1 cellular context compared by ENCODE assay signal in genomic region chr1:169586395-169587255, GRCh38.
TF ChIP-seq lines count a peak whose summit lies in the region.

F5 (minus strand) TSS chr1:169586481; CDS start chr1:169586386, 95 bp downstream.

TF ChIP-seq in HepG2, 621 proteins besides CTCF, POLR2A, EP300 and RAD21 (continued from another document and continues in another):
- no peak for TF ChIP-seq ZBTB49 (CRISPR knock-in tag; IDR thresholded peaks at IDR 0.05; ENCODE audit: borderline replicate concordance)
- TF ChIP-seq ZNF512B (CRISPR knock-in tag; IDR thresholded peaks at IDR 0.05; ENCODE audit: borderline replicate concordance): no peak; the same call in 1 of the 2 replicates
- no peak for TF ChIP-seq PLSCR1 (CRISPR knock-in tag; IDR thresholded peaks at IDR 0.05; ENCODE audit: borderline replicate concordance)
- peak; percentile 93 for TF ChIP-seq KAT7 (CRISPR knock-in tag; IDR thresholded peaks at IDR 0.05; ENCODE audit: borderline replicate concordance)
- TF ChIP-seq ZNF768 (CRISPR knock-in tag; IDR thresholded peaks at IDR 0.05): peak; percentile 95
- no peak for TF ChIP-seq SIN3A (IDR thresholded peaks at IDR 0.05; ENCODE audit: borderline replicate concordance, low read depth, low read length)
- TF ChIP-seq ZNF275 (CRISPR knock-in tag; IDR thresholded peaks at IDR 0.05; ENCODE audit: borderline replicate concordance): no peak
- TF ChIP-seq ZSCAN22 (CRISPR knock-in tag; IDR thresholded peaks at IDR 0.05): no peak
- TF ChIP-seq E2F5 (CRISPR knock-in tag; conservative IDR thresholded peaks at IDR 0.05): no peak
- peak; percentile 52; the same call in 1 of the 2 replicates for TF ChIP-seq ZNF614 (CRISPR knock-in tag; IDR thresholded peaks at IDR 0.05; ENCODE audit: borderline replicate concordance)
- no peak for TF ChIP-seq PLRG1 (conservative IDR thresholded peaks at IDR 0.05)
- TF ChIP-seq PATZ1 (CRISPR knock-in tag; IDR thresholded peaks at IDR 0.05): peak; percentile 51
- TF ChIP-seq ZNF251 (CRISPR knock-in tag; IDR thresholded peaks at IDR 0.05): no peak
- no peak; the same call in 1 of the 2 replicates for TF ChIP-seq ZFP36L1 (CRISPR knock-in tag; IDR thresholded peaks at IDR 0.05)
- TF ChIP-seq ATF5 (CRISPR knock-in tag; IDR thresholded peaks at IDR 0.05; ENCODE audit: low read depth): no peak
- no peak for TF ChIP-seq ZNF839 (CRISPR knock-in tag; IDR thresholded peaks at IDR 0.05; ENCODE audit: borderline replicate concordance)
- TF ChIP-seq RBM39 (IDR thresholded peaks at IDR 0.05; ENCODE audit: low read depth, low read length, poor library complexity, severe bottlenecking): peak; percentile 63
- TF ChIP-seq RAD51 (IDR thresholded peaks at IDR 0.05; ENCODE audit: borderline replicate concordance): no peak
- no peak for TF ChIP-seq FOXK2 (IDR thresholded peaks at IDR 0.05)
- TF ChIP-seq ZNF7 (CRISPR knock-in tag; IDR thresholded peaks at IDR 0.05): no peak
- no peak; the same call in 1 of the 2 replicates for TF ChIP-seq ZNF280B (CRISPR knock-in tag; IDR thresholded peaks at IDR 0.05; ENCODE audit: borderline replicate concordance)
- no peak; the same call in 1 of the 2 replicates for TF ChIP-seq BHLHE40 (IDR thresholded peaks at IDR 0.05; ENCODE audit: low read length)
- TF ChIP-seq ZNF30 (CRISPR knock-in tag; IDR thresholded peaks at IDR 0.05): peak; percentile 86; the same call in 1 of the 2 replicates
- TF ChIP-seq ZNF629 (CRISPR knock-in tag; conservative IDR thresholded peaks at IDR 0.05): 0 out of 2 replicates have a peak, but pooled peaks have one; percentile 7
- TF ChIP-seq ZC3H13 (CRISPR knock-in tag; IDR thresholded peaks at IDR 0.05): peak; percentile 79
- no peak for TF ChIP-seq SMAD1 (CRISPR knock-in tag; IDR thresholded peaks at IDR 0.05; ENCODE audit: borderline replicate concordance, low read depth)
- TF ChIP-seq ZBTB42 (CRISPR knock-in tag; IDR thresholded peaks at IDR 0.05): no peak
- TF ChIP-seq KLF6 (CRISPR knock-in tag; IDR thresholded peaks at IDR 0.05): no peak; the same call in 1 of the 2 replicates
- TF ChIP-seq CREBL2 (CRISPR knock-in tag; IDR thresholded peaks at IDR 0.05; ENCODE audit: borderline replicate concordance): no peak
- TF ChIP-seq ZBTB3 (CRISPR knock-in tag; IDR thresholded peaks at IDR 0.05; ENCODE audit: borderline replicate concordance, low read depth): no peak
- TF ChIP-seq ZBTB21 (CRISPR knock-in tag; IDR thresholded peaks at IDR 0.05): no peak
- TF ChIP-seq PBX3 (CRISPR knock-in tag; IDR thresholded peaks at IDR 0.05; ENCODE audit: borderline replicate concordance): no peak
- TF ChIP-seq HOXA3 (CRISPR knock-in tag; IDR thresholded peaks at IDR 0.05): peak; percentile 83; the same call in 1 of the 2 replicates
- no peak for TF ChIP-seq SOX6 (IDR thresholded peaks at IDR 0.05)
- TF ChIP-seq SOX6 (CRISPR knock-in tag; IDR thresholded peaks at IDR 0.05): peak; percentile 85
- 0 out of 2 replicates have a peak, but pooled peaks have one; percentile 39 for TF ChIP-seq NR0B2 (CRISPR knock-in tag; IDR thresholded peaks at IDR 0.05)
- TF ChIP-seq NFKBIZ (CRISPR knock-in tag; IDR thresholded peaks at IDR 0.05): 0 out of 2 replicates have a peak, but pooled peaks have one; percentile 28
- 0 out of 2 replicates have a peak, but pooled peaks have one; percentile 39 for TF ChIP-seq ZNF280D (CRISPR knock-in tag; IDR thresholded peaks at IDR 0.05)
- no peak for TF ChIP-seq ZNF343 (CRISPR knock-in tag; IDR thresholded peaks at IDR 0.05)
- TF ChIP-seq RFXANK (CRISPR knock-in tag; IDR thresholded peaks at IDR 0.05): no peak
- TF ChIP-seq SAP130 (CRISPR knock-in tag; IDR thresholded peaks at IDR 0.05; ENCODE audit: low read depth): peak; percentile 92
- TF ChIP-seq NCOA5 (CRISPR knock-in tag; IDR thresholded peaks at IDR 0.05): no peak
- no peak for TF ChIP-seq FOXJ3 (CRISPR knock-in tag; IDR thresholded peaks at IDR 0.05; ENCODE audit: borderline replicate concordance)
- TF ChIP-seq JDP2 (CRISPR knock-in tag; IDR thresholded peaks at IDR 0.05; ENCODE audit: borderline replicate concordance): 0 out of 2 replicates have a peak, but pooled peaks have one; percentile 61
- TF ChIP-seq ZNF282 (IDR thresholded peaks at IDR 0.05; ENCODE audit: partially characterized antibody): no peak
- peak; percentile 46; the same call in 1 of the 2 replicates for TF ChIP-seq SATB2 (CRISPR knock-in tag; IDR thresholded peaks at IDR 0.05)
- no peak for TF ChIP-seq GTF3A (CRISPR knock-in tag; conservative IDR thresholded peaks at IDR 0.05)
- TF ChIP-seq ZNF563 (CRISPR knock-in tag; IDR thresholded peaks at IDR 0.05): no peak
